In the genomic region with DNA sequence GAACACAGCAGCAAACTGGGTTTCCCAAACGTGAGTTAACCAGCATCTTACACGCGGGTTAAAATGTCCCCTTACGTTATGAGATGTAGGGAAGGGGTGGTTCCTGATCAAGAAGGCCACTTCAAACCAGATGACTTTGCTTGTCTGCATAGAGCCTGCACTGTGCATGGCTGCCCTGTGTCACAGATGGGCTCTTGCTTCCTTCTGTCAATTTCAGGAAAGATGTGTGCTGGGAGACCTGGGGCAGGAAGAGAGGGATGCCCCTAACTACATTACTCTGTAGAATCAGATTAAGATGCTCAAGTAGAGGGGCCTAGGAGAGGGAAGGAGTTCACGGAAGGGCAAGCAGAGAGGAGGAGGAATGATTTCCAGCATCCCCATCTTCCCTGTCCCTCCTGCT, we compare ENCODE assay signal across 20 cellular contexts.
DNase-seq lines count a peak whose midpoint lies in the region; ATAC-seq, FAIRE-seq and TF ChIP-seq lines count a peak whose summit lies in the region.
"Had no signal": no experiment of that assay in that cellular context is flagged by ENCODE, and none has a peak within 500 bp of the region (broad histone marks: within the 10 kb centered on the region; RNA-seq: fewer than 3 reads in every experiment).

No MANE protein-coding gene starts in this region.

- no peak for ATAC-seq in GM23338
- no peak for ATAC-seq in stimulated activated memory B cell treated with anti-CD40 and anti-IgM and Interleukin-4, amounts not matched to agents 10 μg/mL and 1 μg/mL and 100 μg/mL, for 72 hours
- ATAC-seq: T-cell had no signal

- no peak overlapping the region for H3K56ac ChIP-seq in H1 (replicated peaks; ENCODE audit: insufficient read length, low read depth, low read length)

- H3K4me2 ChIP-seq in GM23338 = no peak overlapping the region
- H3K4me2 ChIP-seq in OCI-LY3 (ENCODE audit: low read length) = no peak overlapping the region
- H3K4me2 ChIP-seq in H1 (ENCODE audit: insufficient read depth in 1 of 2, low read depth in 2 of 2, low read length in 2 of 2) = no peak overlapping the region
- H3K4me2 ChIP-seq: KMS-11, PC-9 had no signal

- H4K20me1 ChIP-seq in GM23338 (replicated peaks; ENCODE audit: insufficient read depth) = no peaks in the 10 kb centered on the region
- H4K20me1 ChIP-seq in OCI-LY3 (ENCODE audit: insufficient read depth, low read length) = no peaks in the 10 kb centered on the region
- H4K20me1 ChIP-seq in H1 (replicated peaks in 1 of 2; ENCODE audit: control insufficient read depth in 1 of 2, insufficient read depth in 2 of 2, low read length in 2 of 2) = no peaks in the 10 kb centered on the region

- no peak overlapping the region for H3K4me3 ChIP-seq in GM23338
- H3K4me3 ChIP-seq in OCI-LY3 (ENCODE audit: low read length) = no peak overlapping the region
- no peak overlapping the region for H3K4me3 ChIP-seq in H1 (ENCODE audit: extremely low read depth in 1 of 4, insufficient read depth in 2 of 4, low read depth in 3 of 4, low read length in 4 of 4)
- H3K4me3 ChIP-seq: HAP-1, PC-9, SK-N-MC had no signal

- no peaks in the 10 kb centered on the region for H3K36me3 ChIP-seq in GM23338 (ENCODE audit: insufficient read depth)
- no peaks in the 10 kb centered on the region for H3K36me3 ChIP-seq in OCI-LY3 (replicated peaks; ENCODE audit: low read depth, low read length)
- no peaks in the 10 kb centered on the region for H3K36me3 ChIP-seq in H1 (ENCODE audit: control insufficient read depth in 2 of 4, insufficient read depth in 4 of 4, low read length in 3 of 4)
- H3K36me3 ChIP-seq: HAP-1 had no signal

- 95% methylated on average over 5 of the region's 5 CpGs; no CpG with 5 or more reads in 1 of the 2 experiments for WGBS in H1 (ENCODE audit: extremely low coverage in 1 of 2, insufficient coverage in 1 of 2, insufficient read length in 1 of 2, insufficient replicate concordance in 2 of 2, low coverage in 1 of 2, low lambda C conversion rate in 2 of 2, missing lambda C conversion rate in 1 of 2), 2 experiments

- no peak overlapping the region for H3K23ac ChIP-seq in H1 (ENCODE audit: insufficient read length)

- H3K23me2 ChIP-seq in H1 (ENCODE audit: low read depth, low read length) = no peaks in the 10 kb centered on the region

- H3K4me1 Mint-ChIP-seq in GM23338 = peaks cover 15% of the 10 kb centered on the region
- H3K4me1 Mint-ChIP-seq in stimulated activated memory B cell treated with anti-CD40 and anti-IgM and Interleukin-4, amounts not matched to agents 10 μg/mL and 1 μg/mL and 100 μg/mL, for 72 hours = peaks cover 57% of the 10 kb centered on the region

- no peaks in the 10 kb centered on the region for H3K36me3 Mint-ChIP-seq in GM23338 (ENCODE audit: low read depth)
- H3K36me3 Mint-ChIP-seq in stimulated activated memory B cell treated with anti-CD40 and anti-IgM and Interleukin-4, amounts not matched to agents 10 μg/mL and 1 μg/mL and 100 μg/mL, for 72 hours = no peaks in the 10 kb centered on the region
- H3K36me3 Mint-ChIP-seq: T-cell had no signal

- 0 out of 2 replicates have a peak, but pooled peaks cover 5% of the 10 kb centered on the region for H3F3A ChIP-seq in GM23338 (replicated peaks; ENCODE audit: low read depth)

- H2BK12ac ChIP-seq in H1 (ENCODE audit: low read depth, low read length) = no peak overlapping the region

- no peak overlapping the region for H4K91ac ChIP-seq in H1 (replicated peaks; ENCODE audit: insufficient read length, low read length)

- no peak for TF ChIP-seq EP300 in H1 (IDR thresholded peaks at IDR 0.05; ENCODE audit: borderline replicate concordance in 1 of 2, low read depth in 2 of 2, low read length in 2 of 2)

- no peak for FAIRE-seq in H1 (lab: Jason Lieb, UNC)

- DNase-seq in GM23338 (ENCODE audit: low spot score) (no peak), H1 (ENCODE audit: low read depth in 1 of 2, low spot score in 2 of 2) (no peak), DMS114 treated with DMSO at 0.1 percent for 48 hours (lab: John Stamatoyannopoulos, UW; ENCODE audit: unreplicated experiment) (no peak), NCI-H446 treated with DMSO at 0.1 percent for 48 hours (lab: John Stamatoyannopoulos, UW) (no peak), medulla oblongata (ENCODE audit: extremely low spot score) (no peak)
- DNase-seq: ACHN, AML-193, Caco-2, NCI-H1105, NCI-H1694 treated with DMSO at 0.1 percent for 48 hours, NCI-H2107, NCI-H345, NCI-H526 treated with DMSO at 0.1 percent for 48 hours, PC-9, T-cell had no signal

- no peaks in the 10 kb centered on the region for H3K79me1 ChIP-seq in H1 (ENCODE audit: low read depth, low read length)

- 0 out of 2 replicates have a peak overlapping the region, but pooled peaks have one; percentile 81 for H2BK15ac ChIP-seq in H1 (ENCODE audit: low read length)

- H2BK5ac ChIP-seq in H1 (ENCODE audit: low read depth, low read length) = no peak overlapping the region

- H2AK5ac ChIP-seq in H1 (ENCODE audit: low read depth, low read length) = 0 out of 2 replicates have a peak overlapping the region, but pooled peaks have one; percentile 68

- H3K9me3 ChIP-seq in OCI-LY3 (ENCODE audit: insufficient read depth, low read length) = no peaks in the 10 kb centered on the region
- H3K9me3 ChIP-seq in H1 (ENCODE audit: insufficient read depth in 2 of 2, low read depth in 1 of 2, low read length in 1 of 2) = no peaks in the 10 kb centered on the region
- H3K9me3 ChIP-seq: HAP-1 had no signal

- no peak overlapping the region for H3K18ac ChIP-seq in H1 (ENCODE audit: extremely low read depth, low read length)

- H3K9me3 Mint-ChIP-seq in GM23338 = no peaks in the 10 kb centered on the region
- peaks cover 3% of the 10 kb centered on the region for H3K9me3 Mint-ChIP-seq in stimulated activated memory B cell treated with anti-CD40 and anti-IgM and Interleukin-4, amounts not matched to agents 10 μg/mL and 1 μg/mL and 100 μg/mL, for 72 hours
- H3K9me3 Mint-ChIP-seq: T-cell had no signal

- POLR2A ChIA-PET in H1 (lab: Charles Lee; ENCODE audit: partially characterized antibody) = no interaction called here

- no peak for TF ChIP-seq CTCF in GM23338 (conservative IDR thresholded peaks at IDR 0.05; ENCODE audit: low read depth in 2 of 2)
- no peak for TF ChIP-seq CTCF in OCI-LY3 (IDR thresholded peaks at IDR 0.05; ENCODE audit: low read depth, low read length)
- no peak for TF ChIP-seq CTCF in H1 (IDR thresholded peaks at IDR 0.05; ENCODE audit: control extremely low read depth in 1 of 3, insufficient read depth in 1 of 3, low read depth in 1 of 3, low read length in 3 of 3)

- H3K79me2 ChIP-seq in GM23338 (replicated peaks; ENCODE audit: insufficient read depth) = no peaks in the 10 kb centered on the region
- no peaks in the 10 kb centered on the region for H3K79me2 ChIP-seq in OCI-LY3 (ENCODE audit: low read length)
- H3K79me2 ChIP-seq in H1 (ENCODE audit: control insufficient read depth in 1 of 2, insufficient read depth in 2 of 2, low read length in 2 of 2) = no peaks in the 10 kb centered on the region

- H2BK120ac ChIP-seq in H1 (replicated peaks; ENCODE audit: low read depth, low read length) = no peak overlapping the region

- H3K9ac ChIP-seq in OCI-LY3 (ENCODE audit: low read length) (no peak overlapping the region), H1 (replicated peaks in 1 of 4; ENCODE audit: extremely low read depth in 1 of 4, low read depth in 3 of 4, low read length in 3 of 4) (no peak overlapping the region)
- H3K9ac ChIP-seq: KMS-11 had no signal

- H3K27ac Mint-ChIP-seq in GM23338 = no peak overlapping the region
- H3K27ac Mint-ChIP-seq in stimulated activated memory B cell treated with anti-CD40 and anti-IgM and Interleukin-4, amounts not matched to agents 10 μg/mL and 1 μg/mL and 100 μg/mL, for 72 hours = peak overlapping the region; percentile 90
- H3K27ac Mint-ChIP-seq: T-cell had no signal

- H3K27me3 Mint-ChIP-seq in GM23338 (ENCODE audit: insufficient read depth, low read depth, poor library complexity) = peaks cover 11% of the 10 kb centered on the region
- H3K27me3 Mint-ChIP-seq in stimulated activated memory B cell treated with anti-CD40 and anti-IgM and Interleukin-4, amounts not matched to agents 10 μg/mL and 1 μg/mL and 100 μg/mL, for 72 hours = no peaks in the 10 kb centered on the region
- H3K27me3 Mint-ChIP-seq: T-cell had no signal

- CTCF ChIA-PET in H1 (lab: Charles Lee; ENCODE audit: partially characterized antibody) = interaction anchor here (0.8 kb wide), 1 partner anchor 18 kb away, joined by 3 read pairs; no protein-coding TSS in a partner anchor

- TF ChIP-seq POLR2A in H1 (IDR thresholded peaks at IDR 0.05; ENCODE audit: control extremely low read depth in 1 of 2, low read depth in 2 of 2, low read length in 2 of 2) = no peak

- H3K4ac ChIP-seq in H1 (replicated peaks; ENCODE audit: insufficient read length, low read depth, low read length) = no peak overlapping the region

- H3K4me1 ChIP-seq in GM23338 (ENCODE audit: insufficient read depth) (peaks cover 10% of the 10 kb centered on the region; the same call in 1 of the 2 replicates), OCI-LY3 (ENCODE audit: low read length) (peaks cover 38% of the 10 kb centered on the region), H1 (replicated peaks in 1 of 4; ENCODE audit: control insufficient read depth in 3 of 4, insufficient read depth in 4 of 4, low read length in 3 of 4) (peaks cover 0 to 4% (median 0%) of the 10 kb centered on the region in 4 experiments; a peak in 1 of 7 replicates)

- no peak overlapping the region for H4K5ac ChIP-seq in H1 (ENCODE audit: insufficient read length, low read depth, low read length)

- no peak overlapping the region for H4K8ac ChIP-seq in H1 (ENCODE audit: extremely low read depth, insufficient read depth, low read length)

- peak overlapping the region; percentile 80 for H2AFZ ChIP-seq in GM23338
- H2AFZ ChIP-seq in OCI-LY3 (ENCODE audit: low read depth, low read length) = peak overlapping the region; percentile 39
- no peak overlapping the region; the same call in 1 of the 2 replicates for H2AFZ ChIP-seq in H1 (ENCODE audit: low read length)
- H2AFZ ChIP-seq: PC-9 had no signal

- no peak overlapping the region for H3K4me3 Mint-ChIP-seq in GM23338
- H3K4me3 Mint-ChIP-seq in stimulated activated memory B cell treated with anti-CD40 and anti-IgM and Interleukin-4, amounts not matched to agents 10 μg/mL and 1 μg/mL and 100 μg/mL, for 72 hours = peak overlapping the region; percentile 60
- H3K4me3 Mint-ChIP-seq: T-cell had no signal

- H3K27ac ChIP-seq in GM23338 (ENCODE audit: low read depth) (no peak overlapping the region), OCI-LY3 (ENCODE audit: low read length) (no peak overlapping the region), H1 (ENCODE audit: low read depth, low read length) (no peak overlapping the region)
- H3K27ac ChIP-seq: KMS-11, PC-9, SK-N-MC had no signal

- H3K14ac ChIP-seq in H1 (ENCODE audit: insufficient read length) = no peak overlapping the region

- H3K9me2 ChIP-seq in GM23338 (ENCODE audit: insufficient read depth) = no peaks in the 10 kb centered on the region

- TF ChIP-seq RAD21 in H1 (IDR thresholded peaks at IDR 0.05 in 1 of 2, conservative IDR thresholded peaks at IDR 0.05 in 1 of 2; ENCODE audit: low read depth in 2 of 2, low read length in 2 of 2) = no peak

- no peaks in the 10 kb centered on the region for H3K27me3 ChIP-seq in GM23338 (ENCODE audit: insufficient read depth)
- H3K27me3 ChIP-seq in OCI-LY3 (ENCODE audit: low read depth, low read length) = no peaks in the 10 kb centered on the region
- H3K27me3 ChIP-seq in H1 (replicated peaks in 1 of 4; ENCODE audit: control insufficient read depth in 3 of 4, extremely low read depth in 1 of 4, insufficient read depth in 3 of 4, low read length in 3 of 4) = no peaks in the 10 kb centered on the region

- H2BK20ac ChIP-seq in H1 (ENCODE audit: low read length) = no peak overlapping the region
